23 cellular contexts compared by ENCODE assay signal in the genomic region with DNA sequence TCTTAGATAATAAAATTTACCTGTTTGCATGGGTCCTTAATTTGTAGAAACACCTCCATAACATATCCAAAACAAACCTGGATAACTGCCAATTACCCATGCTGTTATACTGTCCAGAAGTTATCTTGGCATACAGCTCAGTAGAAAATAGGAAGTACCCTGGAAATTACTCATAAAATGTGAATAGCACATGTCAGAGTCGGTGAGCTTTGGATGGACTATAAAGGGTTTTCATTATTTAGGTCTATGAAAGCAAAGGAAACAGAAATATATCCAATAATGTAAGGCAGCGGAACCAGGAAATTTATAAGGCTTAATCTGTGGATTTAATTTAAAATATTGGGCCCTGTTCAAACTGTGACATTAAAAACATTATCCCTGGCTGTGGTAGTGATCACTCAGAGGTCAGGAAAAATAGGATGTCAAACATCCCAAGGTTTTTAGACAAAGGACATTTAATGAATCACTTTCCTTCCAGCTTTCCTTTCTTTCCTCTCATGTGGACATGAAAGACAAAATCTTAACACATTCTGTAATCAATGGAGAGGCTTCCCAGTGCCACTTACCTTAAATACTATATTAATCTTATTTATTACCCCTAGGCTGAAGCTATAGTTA.
"Had no signal": no experiment of that assay in that cellular context is flagged by ENCODE, and none has a peak within 500 bp of the region (broad histone marks: within the 10 kb centered on the region; RNA-seq: fewer than 3 reads in every experiment).

No MANE protein-coding gene starts in this region.

- H3K9me3 ChIP-seq: body of pancreas, pancreas, psoas muscle had no signal

- H3K4me3 ChIP-seq: body of pancreas, esophagus muscularis mucosa, gastroesophageal sphincter, heart left ventricle, lung, pancreas, psoas muscle, stomach, suprapubic skin, tibial nerve had no signal

- H3K27me3 ChIP-seq: body of pancreas, esophagus muscularis mucosa, gastroesophageal sphincter, heart left ventricle, pancreas, stomach, suprapubic skin, tibial nerve had no signal

- H3K36me3 ChIP-seq: esophagus muscularis mucosa, gastroesophageal sphincter, heart left ventricle, pancreas, stomach, suprapubic skin, tibial nerve had no signal

- H3K27ac ChIP-seq: body of pancreas, esophagus muscularis mucosa, gastroesophageal sphincter, heart left ventricle, pancreas, psoas muscle, stomach, suprapubic skin, tibial nerve had no signal

- FAIRE-seq: kidney, pancreas, urothelium cell line had no signal

- ATAC-seq: activated CD8-positive, alpha-beta T cell treated with anti-CD3 and anti-CD28 coated beads, Interleukin-2, amount 10 ng/mL, durations not matched to agents 7 days and 5 days; body of pancreas; gastroesophageal sphincter; natural killer cell treated with Interleukin-12 subunit alpha and Interleukin-12 subunit beta and Interleukin-15 and Interleukin-18, amount 100 ng/mL, for 72 hours; pancreas; psoas muscle; stimulated activated effector memory CD8-positive, alpha-beta T cell treated with anti-CD3 and anti-CD28 coated beads, Interleukin-12 subunit alpha, Interleukin-12 subunit beta, amount 100 ng/mL, for 72 hours had no signal

- H3K4me1 ChIP-seq: esophagus muscularis mucosa, gastroesophageal sphincter, psoas muscle, stomach, suprapubic skin, tibial nerve had no signal

- DNase-seq: activated CD4-positive, alpha-beta T cell treated with anti-CD3 and anti-CD28 coated beads for 1 hour; activated CD4-positive, alpha-beta T cell treated with anti-CD3 and anti-CD28 coated beads, Interleukin-2, amount 50 U/mL, for 1 hour; activated CD8-positive, alpha-beta T cell treated with anti-CD3 and anti-CD28 coated beads, Interleukin-2, amount 10 ng/mL, durations not matched to agents 7 days and 5 days; activated gamma-delta T cell treated with Interleukin-2 at 50 U/mL for 16 hours; anterior cingulate cortex; body of pancreas; caudate nucleus; effector memory CD4-positive, alpha-beta T cell; heart left ventricle; kidney; pancreas; psoas muscle; right cardiac atrium; stimulated activated CD4-positive, alpha-beta T cell treated with anti-CD3 and anti-CD28 coated beads, Interleukin-2, amount 100 ng/mL, for 24 hours; stomach had no signal
